8 cellular contexts compared by ENCODE assay signal in genomic region chr15:51828621-51829359, GRCh38. TPM values are rescaled to one million over a fixed set of nuclear protein-coding genes. Genes with fewer than 3 reads are reported as not detected.
DNase-seq lines count a peak whose midpoint lies in the region; ATAC-seq and TF ChIP-seq lines count a peak whose summit lies in the region.

No MANE protein-coding gene starts in this region.

- peaks cover 0 to 23% of the 10 kb centered on the region in 2 experiments; a peak in 2 of 4 replicates for H3K79me1 ChIP-seq in IMR-90 (ENCODE audit: low read depth in 1 of 2, low read length in 2 of 2)

- H3K9me1 ChIP-seq in IMR-90 (ENCODE audit: insufficient read depth, low read length): peaks cover 5% of the 10 kb centered on the region; the same call in 1 of the 2 replicates

- dilution Hi-C loops in IMR-90 (cut with HindIII; ENCODE audit: low sequenced_read_pairs, unreplicated experiment): no loop called here

- CTCF ChIA-PET in CD4-positive, alpha-beta T cell (lab: Charles Lee): no interaction called here
- CTCF ChIA-PET in IMR-90 (lab: Yijun Ruan, JAX): no interaction called here
- CTCF ChIA-PET in naive thymus-derived CD4-positive, alpha-beta T cell (lab: Charles Lee): no interaction called here

- H4K8ac ChIP-seq in IMR-90 (ENCODE audit: low read depth in 2 of 2, low read length in 2 of 2): peak overlapping the region in 1 of 2 experiments; percentile 37; a peak in 1 of 4 replicates

- no CpG with 5 or more reads among the region's 9 CpGs for WGBS in IMR-90 (ENCODE audit: extremely low coverage in 2 of 2, insufficient read length in 1 of 2), 2 experiments

- H2BK120ac ChIP-seq in IMR-90 (ENCODE audit: low read depth, low read length): peak overlapping the region; percentile 25; the same call in 1 of the 2 replicates

- in situ Hi-C loops in IMR-90 (cut with MboI; ENCODE audit: low sequenced_read_pairs): no loop called here

- H3K27ac Mint-ChIP-seq in CD4-positive, alpha-beta T cell: peak overlapping the region; percentile 91
- H3K27ac Mint-ChIP-seq in naive thymus-derived CD4-positive, alpha-beta T cell: peak overlapping the region in 7 of 9 donors; percentile 81 to 94 (median 92)

- H2AFZ ChIP-seq in IMR-90 (replicated peaks; ENCODE audit: low read length, poor library complexity): peak overlapping the region; percentile 92

- H4K5ac ChIP-seq in IMR-90 (ENCODE audit: low read depth, low read length): no peak overlapping the region

- no peak overlapping the region for H3K14ac ChIP-seq in IMR-90 (replicated peaks; ENCODE audit: low read depth, low read length)

- no peak overlapping the region for H2BK5ac ChIP-seq in IMR-90 (ENCODE audit: low read depth, low read length, poor library complexity, severe bottlenecking)

- H2AK5ac ChIP-seq in IMR-90 (ENCODE audit: low read depth, low read length): peak overlapping the region; percentile 35; the same call in 1 of the 2 replicates

- H3K4me3 Mint-ChIP-seq in CD4-positive, alpha-beta T cell: peak overlapping the region; percentile 100
- peak overlapping the region; percentile 94 to 99 (median 98) for H3K4me3 Mint-ChIP-seq in naive thymus-derived CD4-positive, alpha-beta T cell

- H3K23ac ChIP-seq in IMR-90 (ENCODE audit: low read depth, low read length): no peak overlapping the region

- H3K27me3 Mint-ChIP-seq in CD4-positive, alpha-beta T cell: no peaks in the 10 kb centered on the region
- H3K27me3 Mint-ChIP-seq in naive thymus-derived CD4-positive, alpha-beta T cell: peaks cover 0 to 12% (median 0%) of the 10 kb centered on the region in 5 donors

- TF ChIP-seq CTCF in CD4-positive, alpha-beta T cell (IDR thresholded peaks at IDR 0.05): no peak
- TF ChIP-seq CTCF in IMR-90 (conservative IDR thresholded peaks at IDR 0.05; ENCODE audit: low read depth, low read length) (no peak), breast epithelium (IDR thresholded peaks at IDR 0.05) (no peak)

- H4K20me1 ChIP-seq in IMR-90 (ENCODE audit: insufficient read depth, low read length): peaks cover 38% of the 10 kb centered on the region; the same call in 1 of the 2 replicates

- H3K4me1 Mint-ChIP-seq in CD4-positive, alpha-beta T cell (ENCODE audit: low read depth): peaks cover 44% of the 10 kb centered on the region
- peaks cover 26 to 43% (median 34%) of the 10 kb centered on the region in 7 donors for H3K4me1 Mint-ChIP-seq in naive thymus-derived CD4-positive, alpha-beta T cell

- no peak overlapping the region; the same call in 1 of the 2 replicates for H2BK20ac ChIP-seq in IMR-90 (ENCODE audit: low read depth, low read length)

- H3K27ac ChIP-seq in CD4-positive, alpha-beta T cell (ENCODE audit: low read depth, low read length): no peak overlapping the region
- H3K27ac ChIP-seq in IMR-90 (ENCODE audit: insufficient read depth, low read length): no peak overlapping the region
- H3K27ac ChIP-seq in breast epithelium: peak overlapping the region; percentile 90 to 98
- no peak overlapping the region for H3K27ac ChIP-seq in naive thymus-derived CD4-positive, alpha-beta T cell (ENCODE audit: low read depth, low read length)

- H3K4me1 ChIP-seq in IMR-90 (ENCODE audit: control insufficient read depth, insufficient read depth, low read length): 0 out of 2 replicates have a peak, but pooled peaks cover 2% of the 10 kb centered on the region
- H3K4me1 ChIP-seq in breast epithelium: peaks cover 0 to 2% of the 10 kb centered on the region in 2 donors
- H3K4me1 ChIP-seq in naive thymus-derived CD4-positive, alpha-beta T cell (ENCODE audit: control insufficient read depth in 2 of 2, insufficient read depth in 2 of 2, low read length in 2 of 2): peaks cover 21 to 26% of the 10 kb centered on the region in 2 donors

- H3K4ac ChIP-seq in IMR-90 (ENCODE audit: low read depth, low read length): peak overlapping the region; percentile 7; the same call in 1 of the 2 replicates

- H3K56ac ChIP-seq in IMR-90 (ENCODE audit: extremely low read depth, insufficient read depth, low read length): no peak overlapping the region

- no peak overlapping the region for H4K91ac ChIP-seq in IMR-90 (ENCODE audit: insufficient read depth, low read depth, low read length)

- TF ChIP-seq POLR2A in IMR-90 (IDR thresholded peaks at IDR 0.05; ENCODE audit: low read depth, low read length): no peak
- no peak for TF ChIP-seq POLR2A in breast epithelium (IDR thresholded peaks at IDR 0.05)

- no peaks in the 10 kb centered on the region for H3K9me3 ChIP-seq in CD4-positive, alpha-beta T cell (ENCODE audit: control insufficient read depth, low read length)
- no peaks in the 10 kb centered on the region for H3K9me3 ChIP-seq in IMR-90 (ENCODE audit: control insufficient read depth, insufficient read depth, low read length)
- H3K9me3 ChIP-seq in breast epithelium: no peaks in the 10 kb centered on the region
- no peaks in the 10 kb centered on the region for H3K9me3 ChIP-seq in naive thymus-derived CD4-positive, alpha-beta T cell (ENCODE audit: control insufficient read depth in 2 of 3, low read length in 3 of 3)

- H3K36me3 ChIP-seq in IMR-90 (ENCODE audit: control insufficient read depth, insufficient read depth, low read length) (no peaks in the 10 kb centered on the region), breast epithelium (no peaks in the 10 kb centered on the region)
- H3K36me3 ChIP-seq in naive thymus-derived CD4-positive, alpha-beta T cell (ENCODE audit: control insufficient read depth in 2 of 3, insufficient read depth in 3 of 3, low read length in 3 of 3): peaks cover 0 to 4% (median 0%) of the 10 kb centered on the region in 3 experiments

- no peak overlapping the region for H3K4me2 ChIP-seq in IMR-90 (ENCODE audit: low read depth, low read length)

- intact Hi-C loops in CD4-positive, alpha-beta T cell (cut with DNase I, micrococcal nuclease): loop anchor here (1.0 to 5.0 kb wide), 3 partner anchors 34 to 194 kb away; partner anchors contain the start of gene LYSMD2 (in 1 of the 2)
- intact Hi-C loops in IMR-90 (cut with micrococcal nuclease) (no loop called here), breast epithelium (cut with DNase I; ENCODE audit: low total_unique reads) (no loop called here), posterior vena cava (cut with DNase I) (no loop called here)
- intact Hi-C loops in naive thymus-derived CD4-positive, alpha-beta T cell (cut with micrococcal nuclease): loop anchor here (1.0 to 10.0 kb wide), 8 partner anchors 9 to 699 kb away; partner anchors contain the start of genes LEO1 (in 2 of the 2), LYSMD2 (in 2 of the 2), MYO5A (in 1 of the 2) and TMOD2 (in 1 of the 2)

- no peak for ATAC-seq in CD4-positive, alpha-beta T cell (ENCODE audit: poor library complexity)
- ATAC-seq in IMR-90 (ENCODE audit: low read depth) (no peak), HG03159 (IDR thresholded peaks at IDR 0.05; ENCODE audit: unreplicated experiment) (no peak)
- ATAC-seq in naive thymus-derived CD4-positive, alpha-beta T cell: no peak

- peaks cover 14% of the 10 kb centered on the region for H3K36me3 Mint-ChIP-seq in CD4-positive, alpha-beta T cell (ENCODE audit: low read depth)
- peaks cover 0 to 1% (median 0%) of the 10 kb centered on the region in 5 donors for H3K36me3 Mint-ChIP-seq in naive thymus-derived CD4-positive, alpha-beta T cell

- POLR2A ChIA-PET in CD4-positive, alpha-beta T cell (lab: Charles Lee): interaction anchor here (1.0 to 2.0 kb wide), 7 partner anchors 10 to 351 kb away, joined by 3 to 15 read pairs (median 4); partner anchors contain the start of genes LEO1 and LYSMD2
- POLR2A ChIA-PET in IMR-90 (lab: Charles Lee; ENCODE audit: unreplicated experiment): interaction anchor here (0.5 kb wide), 1 partner anchor 103 kb away, joined by 3 read pairs; no protein-coding TSS in a partner anchor
- POLR2A ChIA-PET in naive thymus-derived CD4-positive, alpha-beta T cell (lab: Charles Lee): interaction anchor here (1.0 to 2.5 kb wide), 2 partner anchors 13 to 16 kb away, joined by 3 to 7 read pairs; no protein-coding TSS in a partner anchor

- DNase-seq in CD4-positive, alpha-beta T cell: no peak
- DNase-seq in IMR-90 (peak; percentile 28), breast epithelium (ENCODE audit: low spot score in 2 of 2) (no peak), GM19238 (ENCODE audit: insufficient read length, low spot score) (no peak), NCI-H1930 (lab: John Stamatoyannopoulos, UW) (no peak), posterior vena cava (ENCODE audit: low spot score) (no peak)
- no peak for DNase-seq in naive thymus-derived CD4-positive, alpha-beta T cell

- H2AK9ac ChIP-seq in IMR-90 (replicated peaks; ENCODE audit: low read depth, low read length, poor library complexity): peak overlapping the region; percentile 19

- no peak overlapping the region for H3K9ac ChIP-seq in IMR-90 (ENCODE audit: low read depth, low read length)

- BruUV-seq in IMR-90 (replicated peaks; lab: Mats Ljungman, UMichigan): no TSS peak

- no peak overlapping the region; the same call in 2 of the 3 replicates for H2BK15ac ChIP-seq in IMR-90 (ENCODE audit: low read depth, low read length)

- no peaks in the 10 kb centered on the region for H3K9me3 Mint-ChIP-seq in CD4-positive, alpha-beta T cell
- peaks cover 0 to 2% (median 0%) of the 10 kb centered on the region in 11 donors for H3K9me3 Mint-ChIP-seq in naive thymus-derived CD4-positive, alpha-beta T cell

- no peak for TF ChIP-seq RAD21 in IMR-90 (IDR thresholded peaks at IDR 0.05; ENCODE audit: low read length)

- no peak overlapping the region for H3K18ac ChIP-seq in IMR-90 (ENCODE audit: low read depth, low read length)

- H3K27me3 ChIP-seq in CD4-positive, alpha-beta T cell (ENCODE audit: control insufficient read depth, insufficient read depth, low read length): no peaks in the 10 kb centered on the region
- H3K27me3 ChIP-seq in IMR-90 (ENCODE audit: control insufficient read depth, insufficient read depth, low read length): no peaks in the 10 kb centered on the region
- no peaks in the 10 kb centered on the region for H3K27me3 ChIP-seq in breast epithelium
- H3K27me3 ChIP-seq in naive thymus-derived CD4-positive, alpha-beta T cell (ENCODE audit: control insufficient read depth in 2 of 2, insufficient read depth in 2 of 2, low read length in 2 of 2): no peaks in the 10 kb centered on the region

- H3K4me3 ChIP-seq in IMR-90 (ENCODE audit: insufficient read depth, low read depth, low read length): no peak overlapping the region
- peak overlapping the region in 2 of 3 donors; percentile 78 to 89 for H3K4me3 ChIP-seq in breast epithelium
- peak overlapping the region; percentile 93 for H3K4me3 ChIP-seq in naive thymus-derived CD4-positive, alpha-beta T cell (ENCODE audit: low read length)

TF ChIP-seq in IMR-90, 13 proteins besides CTCF, POLR2A, EP300 and RAD21 (continues in another document):
- no peak for TF ChIP-seq CEBPB (IDR thresholded peaks at IDR 0.05; ENCODE audit: low read depth, low read length)
- TF ChIP-seq MXI1 (IDR thresholded peaks at IDR 0.05; ENCODE audit: borderline replicate concordance, low read depth, low read length): no peak

RNA-seq across cellular contexts. Expression of gene TMOD3, which starts 0.7 kb away (rescaled TPM):
- 10 to 100 TPM; 37.6 to 39.0 TPM for total RNA-seq in CD4-positive, alpha-beta T cell
- total RNA-seq in IMR-90 (2012; rRNA removed): 22.0 and 51.1 TPM in 2 replicates
- polyA plus RNA-seq in IMR-90 (2012; rRNA removed): 7.4 and 10.7 TPM in 2 replicates
- polyA plus RNA-seq in IMR-90 (2012; cell fraction: cytosol; rRNA removed): 2.5 and 4.7 TPM in 2 replicates
- polyA plus RNA-seq in IMR-90 (2012; cell fraction: nucleus; rRNA removed; ENCODE audit: low replicate concordance): 2.7 and 5.9 TPM in 2 replicates
- total RNA-seq in breast epithelium: 10 to 100 TPM; 24.9 to 31.4 (median 27.5) TPM
- total RNA-seq in naive thymus-derived CD4-positive, alpha-beta T cell: 10 to 100 TPM; 46.5 to 75.9 (median 50.4) TPM
- polyA plus RNA-seq in naive thymus-derived CD4-positive, alpha-beta T cell: 10 to 100 TPM; 25.5 to 25.6 TPM
- 10 to 100 TPM; 44.4 to 47.1 TPM for total RNA-seq in posterior vena cava

Comparison
In these comparisons a context has a peak if more than half of its experiments do, and no peak if none do; other contexts are left out.
1. H3K27ac ChIP-seq: peak in breast epithelium (2 of 2); none in CD4-positive, alpha-beta T cell (single experiment), IMR-90 (single experiment) and naive thymus-derived CD4-positive, alpha-beta T cell (single experiment).
2. intact Hi-C loops: an anchor here in CD4-positive, alpha-beta T cell (1.0 to 5.0 kb wide) and naive thymus-derived CD4-positive, alpha-beta T cell (1.0 to 10.0 kb wide); none called in IMR-90, breast epithelium and posterior vena cava.